In the genomic region with DNA sequence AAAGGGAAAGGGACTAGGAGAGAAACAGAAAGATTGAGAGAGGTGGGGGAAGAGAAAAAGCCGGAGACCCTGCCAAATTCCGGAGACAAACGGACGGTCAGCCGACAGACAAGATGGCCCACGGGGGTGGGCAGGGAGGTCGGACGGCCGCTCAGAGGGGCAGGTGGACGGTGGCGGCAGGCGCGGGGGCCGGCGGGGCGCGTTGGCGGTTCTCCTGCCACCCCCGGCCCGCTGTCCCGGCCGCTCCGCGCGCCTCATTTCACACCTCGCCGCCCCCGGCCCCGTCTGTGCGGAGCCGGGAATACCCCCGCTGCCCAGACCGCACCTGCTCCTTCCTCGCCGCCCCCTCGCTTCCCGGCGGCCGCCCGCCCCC, we compare ENCODE assay signal across 12 cellular contexts. TPM values are rescaled to one million over a fixed set of nuclear protein-coding genes. Genes with fewer than 3 reads are reported as not detected.
DNase-seq lines count a peak whose midpoint lies in the region; ATAC-seq, FAIRE-seq and TF ChIP-seq lines count a peak whose summit lies in the region.
"Had no signal": no experiment of that assay in that cellular context is flagged by ENCODE, and none has a peak within 500 bp of the region (broad histone marks: within the 10 kb centered on the region; RNA-seq: fewer than 3 reads in every experiment).

No MANE protein-coding gene starts in this region.

- POLR2A ChIA-PET in A549 (lab: Yijun Ruan, JAX): interaction anchor here (1.4 kb wide), 1 partner anchor 31 kb away, joined by 4 read pairs; no protein-coding TSS in a partner anchor
- POLR2A ChIA-PET in K562 (lab: Yijun Ruan, JAX): no interaction called here
- POLR2A ChIA-PET in naive thymus-derived CD8-positive, alpha-beta T cell (lab: Charles Lee): interaction anchor here (0.6 kb wide), 2 partner anchors 11 to 32 kb away, joined by 3 read pairs; no protein-coding TSS in a partner anchor

- no peaks in the 10 kb centered on the region for H3K9me2 ChIP-seq in GM23338 (ENCODE audit: insufficient read depth)

- FAIRE-seq in A549 (lab: Jason Lieb, UNC) (no peak), K562 (lab: Jason Lieb, UNC) (no peak), H54 (lab: Jason Lieb, UNC) (no peak)
- FAIRE-seq: TTC549 had no signal

- H3K36me3 ChIP-seq in GM23338 (ENCODE audit: insufficient read depth) (no peaks in the 10 kb centered on the region), K562 (ENCODE audit: control insufficient read depth, insufficient read depth, low read length) (no peaks in the 10 kb centered on the region), prostate gland (no peaks in the 10 kb centered on the region)

- H3K27me3 Mint-ChIP-seq in GM23338 (ENCODE audit: insufficient read depth, low read depth, poor library complexity): peaks cover 47% of the 10 kb centered on the region
- H3K27me3 Mint-ChIP-seq in naive thymus-derived CD8-positive, alpha-beta T cell: peaks cover 39 to 66% (median 53%) of the 10 kb centered on the region in 5 donors

- H3K4me3 ChIP-seq in A549: peak overlapping the region; percentile 75
- peak overlapping the region; percentile 82 for H3K4me3 ChIP-seq in GM23338
- peak overlapping the region; percentile 53 for H3K4me3 ChIP-seq in K562
- peak overlapping the region in 1 of 2 donors; percentile 40 for H3K4me3 ChIP-seq in prostate gland

- intact Hi-C loops in K562 (cut with micrococcal nuclease) (no loop called here), prostate gland (cut with DNase I) (no loop called here)

- CTCF ChIA-PET in A549 (lab: Yijun Ruan, JAX): interaction anchor here (1.2 to 14.1 kb wide), 8 partner anchors 11 to 164 kb away, joined by 3 to 302 read pairs (median 14); partner anchors contain the start of genes DNAJC5G, TRIM54 and UCN
- CTCF ChIA-PET in K562 (lab: Yijun Ruan, JAX; ENCODE audit: low intra/inter-chr PET ratio): no interaction called here

- TF ChIP-seq RAD21 in A549 (conservative IDR thresholded peaks at IDR 0.05 in 1 of 2, IDR thresholded peaks at IDR 0.05 in 1 of 2) (no peak), K562 (CRISPR knock-in tag; conservative IDR thresholded peaks at IDR 0.05 in 1 of 2, IDR thresholded peaks at IDR 0.05 in 1 of 2) (no peak)

- H3K4me1 Mint-ChIP-seq in GM23338: peaks cover 23% of the 10 kb centered on the region
- peaks cover 22 to 30% (median 28%) of the 10 kb centered on the region in 4 donors for H3K4me1 Mint-ChIP-seq in naive thymus-derived CD8-positive, alpha-beta T cell

- no peaks in the 10 kb centered on the region for H3K9me3 Mint-ChIP-seq in GM23338
- H3K9me3 Mint-ChIP-seq in naive thymus-derived CD8-positive, alpha-beta T cell: peaks cover 0 to 2% (median 0%) of the 10 kb centered on the region in 9 donors

- H3K27me3 ChIP-seq in GM23338 (ENCODE audit: insufficient read depth): peaks cover 72% of the 10 kb centered on the region
- peaks cover 31 to 43% of the 10 kb centered on the region in 2 experiments; a peak in 4 of 5 replicates for H3K27me3 ChIP-seq in K562 (ENCODE audit: control insufficient read depth in 2 of 2, insufficient read depth in 2 of 2, low read length in 2 of 2)
- H3K27me3 ChIP-seq in prostate gland (replicated peaks; ENCODE audit: insufficient read depth): peaks cover 10% of the 10 kb centered on the region

- TF ChIP-seq POLR2A in A549 (IDR thresholded peaks at IDR 0.05; ENCODE audit: low read length) (no peak), K562 (conservative IDR thresholded peaks at IDR 0.05) (no peak), prostate gland (IDR thresholded peaks at IDR 0.05) (no peak), H54 (IDR thresholded peaks at IDR 0.05; ENCODE audit: low read depth, low read length) (no peak)

- H3K27ac ChIP-seq in A549 (peak overlapping the region in 1 of 2 experiments; percentile 82; a peak in 4 of 6 replicates), GM23338 (ENCODE audit: low read depth) (no peak overlapping the region), K562 (ENCODE audit: extremely low read depth, low read depth, low read length) (no peak overlapping the region), prostate gland (no peak overlapping the region)

- no peaks in the 10 kb centered on the region; the same call in 1 of the 2 replicates for H4K20me1 ChIP-seq in GM23338 (replicated peaks; ENCODE audit: insufficient read depth)
- H4K20me1 ChIP-seq in K562 (replicated peaks; ENCODE audit: control insufficient read depth, insufficient read depth, low read length): no peaks in the 10 kb centered on the region; the same call in 1 of the 2 replicates

- in situ Hi-C loops in K562 (cut with MboI): no loop called here

- peaks cover 21% of the 10 kb centered on the region for H3K4me1 ChIP-seq in A549
- peaks cover 17% of the 10 kb centered on the region for H3K4me1 ChIP-seq in GM23338 (ENCODE audit: insufficient read depth)
- peaks cover 0 to 45% of the 10 kb centered on the region in 2 experiments; a peak in 3 of 5 replicates for H3K4me1 ChIP-seq in K562 (replicated peaks in 1 of 2; ENCODE audit: control insufficient read depth in 2 of 2, insufficient read depth in 2 of 2, low read length in 2 of 2)
- H3K4me1 ChIP-seq in prostate gland (replicated peaks): peaks cover 7% of the 10 kb centered on the region

- H3F3A ChIP-seq in GM23338 (replicated peaks; ENCODE audit: low read depth): 0 out of 2 replicates have a peak, but pooled peaks cover 9% of the 10 kb centered on the region

- WGBS in A549 (ENCODE audit: missing lambda C conversion rate): 83% methylated on average over 27 of the region's 40 CpGs
- WGBS in K562 (ENCODE audit: insufficient coverage, low coverage, missing lambda C conversion rate): 62% methylated on average over 11 of the region's 40 CpGs
- whole genome bisulfite sequencing in prostate gland: 4% methylated on average over 34 of the region's 40 CpGs

- no peaks in the 10 kb centered on the region; the same call in 2 of the 3 replicates for H3K36me3 Mint-ChIP-seq in GM23338 (ENCODE audit: low read depth)
- peaks cover 0 to 14% (median 2%) of the 10 kb centered on the region in 3 donors for H3K36me3 Mint-ChIP-seq in naive thymus-derived CD8-positive, alpha-beta T cell

- H2AFZ ChIP-seq in GM23338: peak overlapping the region; percentile 32; the same call in 1 of the 2 replicates
- no peak overlapping the region for H2AFZ ChIP-seq in K562 (ENCODE audit: low read depth, low read length)

- no peak overlapping the region for H3K27ac Mint-ChIP-seq in GM23338
- H3K27ac Mint-ChIP-seq in naive thymus-derived CD8-positive, alpha-beta T cell: peak overlapping the region in 1 of 10 donors; percentile 29

- no peak for TF ChIP-seq EP300 in A549 (IDR thresholded peaks at IDR 0.05)
- TF ChIP-seq EP300 in K562 (IDR thresholded peaks at IDR 0.05; ENCODE audit: low read length): no peak

- H3K4me2 ChIP-seq in A549: peak overlapping the region; percentile 94
- peak overlapping the region; percentile 98 for H3K4me2 ChIP-seq in GM23338
- H3K4me2 ChIP-seq in K562 (ENCODE audit: insufficient read depth, low read length): no peak overlapping the region

- H3K9ac ChIP-seq in K562 (ENCODE audit: insufficient read depth in 1 of 2, low read depth in 2 of 2, low read length in 2 of 2): no peak overlapping the region

- H3K4me3 Mint-ChIP-seq in GM23338: peak overlapping the region; percentile 82
- peak overlapping the region; percentile 59 to 89 (median 80) for H3K4me3 Mint-ChIP-seq in naive thymus-derived CD8-positive, alpha-beta T cell

- no TSS peak for BruUV-seq in K562 (replicated peaks; lab: Mats Ljungman, UMichigan)

- no peaks in the 10 kb centered on the region for H3K9me1 ChIP-seq in K562 (ENCODE audit: control insufficient read depth, insufficient read depth, low read length)

- H3K79me2 ChIP-seq in GM23338 (replicated peaks; ENCODE audit: insufficient read depth) (no peaks in the 10 kb centered on the region), K562 (ENCODE audit: control insufficient read depth, insufficient read depth, low read length) (no peaks in the 10 kb centered on the region)

- DNase-seq in A549 (ENCODE audit: low read depth in 1 of 2, low spot score in 1 of 2) (no peak), GM23338 (ENCODE audit: low spot score) (no peak), K562 (ENCODE audit: extremely low read depth in 1 of 4, low spot score in 3 of 4) (no peak), prostate gland (ENCODE audit: low spot score) (no peak), NCI-H1930 (lab: John Stamatoyannopoulos, UW) (no peak), H54 (ENCODE audit: insufficient read length, low spot score) (no peak)
- peak in 1 of 10 donors; percentile 18 for DNase-seq in naive thymus-derived CD8-positive, alpha-beta T cell
- DNase-seq: NCI-H510A had no signal

- no peak for ATAC-seq in A549
- ATAC-seq in GM23338: peak; percentile 1; the same call in 2 of the 3 replicates
- ATAC-seq in K562: no peak
- no peak for ATAC-seq in naive thymus-derived CD8-positive, alpha-beta T cell
- ATAC-seq in GM19035 (IDR thresholded peaks at IDR 0.05; ENCODE audit: unreplicated experiment): no peak

- no peaks in the 10 kb centered on the region for H3K9me3 ChIP-seq in A549
- no peaks in the 10 kb centered on the region; the same call in 1 of the 2 replicates for H3K9me3 ChIP-seq in K562 (replicated peaks; ENCODE audit: control insufficient read depth, insufficient read depth, low read depth, low read length)
- no peaks in the 10 kb centered on the region for H3K9me3 ChIP-seq in prostate gland

- no peak for TF ChIP-seq CTCF in A549 (IDR thresholded peaks at IDR 0.05)
- TF ChIP-seq CTCF in GM23338 (conservative IDR thresholded peaks at IDR 0.05; ENCODE audit: low read depth in 2 of 2): no peak
- no peak for TF ChIP-seq CTCF in K562 (IDR thresholded peaks at IDR 0.05 in 2 of 3, conservative IDR thresholded peaks at IDR 0.05 in 1 of 3; ENCODE audit: insufficient read depth in 2 of 3, low read depth in 1 of 3, low read length in 3 of 3)
- no peak for TF ChIP-seq CTCF in prostate gland (IDR thresholded peaks at IDR 0.05)

RNA-seq across cellular contexts. Expression of gene SLC30A3, which starts 0.9 kb away (rescaled TPM):
- polyA plus RNA-seq in A549 (2011; rRNA removed): 0.90 and 0.97 TPM in 2 replicates
- 3.9 and 5.7 TPM in 2 replicates for polyA plus RNA-seq in A549 (2012; cell fraction: cytosol; rRNA removed)
- polyA plus RNA-seq in A549 (2012; cell fraction: nucleus; rRNA removed): 8.7 TPM in 2 replicates
- polyA plus RNA-seq in A549 (2017; fragmentation: RNase III; extraction: RNeasy Plus Mini Kit Qiagen cat#74134 plus additional on column Dnase treatment): 1.6 to 1.9 TPM (median 1.7 TPM) in 3 replicates
- 0.87 and 0.88 TPM in 2 replicates for polyA minus RNA-seq in A549 (2011; rRNA and poly(A)+ RNA removed)
- total RNA-seq in GM23338 (2014; rRNA removed; shearing (Covaris generic)): 5.1 and 8.3 TPM in 2 replicates
- polyA plus RNA-seq in GM23338 (2016; fragmentation: Nextera tagmentation; extraction: Ambion mirVana): 4.1 and 6.0 TPM in 2 replicates
- 4.4 and 10.5 TPM in 2 replicates for total RNA-seq in K562 (2011; cell fraction: chromatin; rRNA removed; ENCODE audit: low replicate concordance)
- total RNA-seq in K562 (2011; cell fraction: nucleolus; rRNA removed): 4.5 and 6.7 TPM in 2 replicates
- total RNA-seq in K562 (2011; cell fraction: nucleoplasm; rRNA removed): 6.2 and 8.4 TPM in 2 replicates
- total RNA-seq in K562 (2014; rRNA removed): 0.68 and 2.4 TPM in 2 replicates
- 0.10 and 0.36 TPM in 2 replicates for total RNA-seq in K562 (2014; rRNA removed; fragmentation: Illumina TruSeq; extraction: Trizol)
- 0.41 and 0.58 TPM in 2 replicates for total RNA-seq in K562 (2015; rRNA removed; fragmentation: Illumina TruSeq; extraction: Trizol)
- total RNA-seq in K562 (2021): 2.0 and 2.2 TPM in 2 replicates
- 1.2 and 3.1 TPM in 2 replicates for polyA plus RNA-seq in K562 (2011; rRNA removed)
- polyA plus RNA-seq in K562 (2011; cell fraction: cytosol; rRNA removed): 5.3 and 8.9 TPM in 2 replicates
- polyA plus RNA-seq in K562 (2011; cell fraction: nucleus; rRNA removed): 12.9 and 17.5 TPM in 2 replicates
- polyA plus RNA-seq in K562 (2012): 1.6 and 2.0 TPM in 2 replicates
- polyA plus RNA-seq in K562 (2014; fragmentation: Illumina TruSeq; extraction: Trizol): 1.1 and 2.2 TPM in 2 replicates
- under 1 TPM in 1 of 2 experiments, not detected in 1; 0.03 TPM for polyA plus RNA-seq in K562 (2014; fragmentation: Nextera tagmentation; extraction: Ambion mirVana)
- 2.3 and 2.7 TPM in 2 replicates for polyA plus RNA-seq in K562 (2014; rRNA removed)
- 1.2 and 1.4 TPM in 2 replicates for polyA minus RNA-seq in K562 (2011; rRNA and poly(A)+ RNA removed)
- polyA minus RNA-seq in K562 (2011; cell fraction: cytosol; rRNA and poly(A)+ RNA removed): 2.7 and 3.5 TPM in 2 replicates
- polyA minus RNA-seq in K562 (2011; cell fraction: nucleus; rRNA and poly(A)+ RNA removed): 1.9 and 2.3 TPM in 2 replicates
- not detected for total RNA-seq in naive thymus-derived CD8-positive, alpha-beta T cell
- polyA plus RNA-seq in naive thymus-derived CD8-positive, alpha-beta T cell: under 1 TPM in 1 of 3 donors, not detected in 2; 0.13 TPM
- 100 to 1,000 TPM in 1 of 2 donors, not detected in 1; 102 TPM for total RNA-seq in prostate gland
- total RNA-seq: fibroblast of villous mesenchyme had no signal

RNA-seq across cellular contexts. Expression of gene DNAJC5G, which starts 13.3 kb away (rescaled TPM):
- polyA plus RNA-seq in A549 (2011; rRNA removed): 0.12 TPM in 1 of 2 replicates, not detected in the other
- polyA plus RNA-seq in A549 (2012; cell fraction: cytosol; rRNA removed): not detected in 2 replicates
- polyA plus RNA-seq in A549 (2012; cell fraction: nucleus; rRNA removed): not detected in 2 replicates
- not detected in 3 replicates for polyA plus RNA-seq in A549 (2017; fragmentation: RNase III; extraction: RNeasy Plus Mini Kit Qiagen cat#74134 plus additional on column Dnase treatment)
- polyA minus RNA-seq in A549 (2011; rRNA and poly(A)+ RNA removed): not detected in 2 replicates
- total RNA-seq in GM23338 (2014; rRNA removed; shearing (Covaris generic)): 0.39 and 0.59 TPM in 2 replicates
- not detected in 2 replicates for polyA plus RNA-seq in GM23338 (2016; fragmentation: Nextera tagmentation; extraction: Ambion mirVana)
- 0.35 TPM in 1 of 2 replicates, not detected in the other for total RNA-seq in K562 (2011; cell fraction: chromatin; rRNA removed; ENCODE audit: low replicate concordance)
- total RNA-seq in K562 (2011; cell fraction: nucleolus; rRNA removed): not detected in 2 replicates
- not detected in 2 replicates for total RNA-seq in K562 (2011; cell fraction: nucleoplasm; rRNA removed)
- total RNA-seq in K562 (2014; rRNA removed): not detected in 2 replicates
- not detected in 2 replicates for total RNA-seq in K562 (2014; rRNA removed; fragmentation: Illumina TruSeq; extraction: Trizol)
- not detected in 2 replicates for total RNA-seq in K562 (2015; rRNA removed; fragmentation: Illumina TruSeq; extraction: Trizol)
- not detected in 2 replicates for total RNA-seq in K562 (2021)
- polyA plus RNA-seq in K562 (2011; rRNA removed): not detected in 2 replicates
- polyA plus RNA-seq in K562 (2011; cell fraction: cytosol; rRNA removed): not detected in 2 replicates
- polyA plus RNA-seq in K562 (2011; cell fraction: nucleus; rRNA removed): 0.15 and 0.37 TPM in 2 replicates
- polyA plus RNA-seq in K562 (2012): 0.08 TPM in 1 of 2 replicates, not detected in the other
- not detected in 2 replicates for polyA plus RNA-seq in K562 (2014; fragmentation: Illumina TruSeq; extraction: Trizol)
- polyA plus RNA-seq in K562 (2014; fragmentation: Nextera tagmentation; extraction: Ambion mirVana): not detected
- polyA plus RNA-seq in K562 (2014; rRNA removed): 0.43 TPM in 1 of 2 replicates, not detected in the other
- polyA minus RNA-seq in K562 (2011; rRNA and poly(A)+ RNA removed): not detected in 2 replicates
- not detected in 2 replicates for polyA minus RNA-seq in K562 (2011; cell fraction: cytosol; rRNA and poly(A)+ RNA removed)
- polyA minus RNA-seq in K562 (2011; cell fraction: nucleus; rRNA and poly(A)+ RNA removed): not detected in 2 replicates
- not detected for total RNA-seq in naive thymus-derived CD8-positive, alpha-beta T cell
- polyA plus RNA-seq in naive thymus-derived CD8-positive, alpha-beta T cell: not detected
- 10 to 100 TPM in 1 of 2 donors, not detected in 1; 16.1 TPM for total RNA-seq in prostate gland
- total RNA-seq: fibroblast of villous mesenchyme, myocyte had no signal

RNA-seq across cellular contexts. Expression of gene TRIM54, which starts 20.3 kb away (rescaled TPM):
- polyA plus RNA-seq in A549 (2011; rRNA removed) (0.05 and 0.14 TPM in 2 replicates), A549 (2017; fragmentation: RNase III; extraction: RNeasy Plus Mini Kit Qiagen cat#74134 plus additional on column Dnase treatment) (0.07 to 0.13 TPM (median 0.11 TPM) in 3 replicates), GM23338 (2016; fragmentation: Nextera tagmentation; extraction: Ambion mirVana) (1.6 and 3.4 TPM in 2 replicates), K562 (2011; rRNA removed) (not detected in 2 replicates), K562 (2014; fragmentation: Illumina TruSeq; extraction: Trizol) (not detected in 2 replicates), K562 (2014; fragmentation: Nextera tagmentation; extraction: Ambion mirVana) (not detected), K562 (2014; rRNA removed) (not detected in 2 replicates)
- 0.11 and 0.17 TPM in 2 replicates for polyA plus RNA-seq in A549 (2012; cell fraction: cytosol; rRNA removed)
- polyA plus RNA-seq in A549 (2012; cell fraction: nucleus; rRNA removed): 0.26 and 0.39 TPM in 2 replicates
- polyA minus RNA-seq in A549 (2011; rRNA and poly(A)+ RNA removed): 0.19 and 0.29 TPM in 2 replicates
- 3.3 and 4.5 TPM in 2 replicates for total RNA-seq in GM23338 (2014; rRNA removed; shearing (Covaris generic))
- 0.32 TPM in 1 of 2 replicates, not detected in the other for total RNA-seq in K562 (2011; cell fraction: chromatin; rRNA removed; ENCODE audit: low replicate concordance)
- total RNA-seq in K562 (2011; cell fraction: nucleolus; rRNA removed): not detected in 2 replicates
- total RNA-seq in K562 (2011; cell fraction: nucleoplasm; rRNA removed): not detected in 2 replicates
- total RNA-seq in K562 (2014; rRNA removed) (not detected in 2 replicates), K562 (2014; rRNA removed; fragmentation: Illumina TruSeq; extraction: Trizol) (not detected in 2 replicates), K562 (2015; rRNA removed; fragmentation: Illumina TruSeq; extraction: Trizol) (not detected in 2 replicates), K562 (2021) (not detected in 2 replicates), prostate gland (10 to 100 TPM in 1 of 2 donors, 1 to 10 TPM in 1; 2.8 to 17.9 TPM)
- not detected in 2 replicates for polyA plus RNA-seq in K562 (2011; cell fraction: cytosol; rRNA removed)
- 0.08 TPM in 1 of 2 replicates, not detected in the other for polyA plus RNA-seq in K562 (2011; cell fraction: nucleus; rRNA removed)
- polyA plus RNA-seq in K562 (2012): 0.08 TPM in 1 of 2 replicates, not detected in the other
- polyA minus RNA-seq in K562 (2011; rRNA and poly(A)+ RNA removed): not detected in 2 replicates
- polyA minus RNA-seq in K562 (2011; cell fraction: cytosol; rRNA and poly(A)+ RNA removed): not detected in 2 replicates
- polyA minus RNA-seq in K562 (2011; cell fraction: nucleus; rRNA and poly(A)+ RNA removed): not detected in 2 replicates
- under 1 TPM in 1 of 2 experiments, not detected in 1; 0.19 TPM for total RNA-seq in naive thymus-derived CD8-positive, alpha-beta T cell
- polyA plus RNA-seq in naive thymus-derived CD8-positive, alpha-beta T cell: not detected
- total RNA-seq: fibroblast of villous mesenchyme had no signal

RNA-seq across cellular contexts. Expression of gene CAD, which starts 44.7 kb away (rescaled TPM):
- 50.5 and 61.8 TPM in 2 replicates for polyA plus RNA-seq in A549 (2011; rRNA removed)
- polyA plus RNA-seq in A549 (2012; cell fraction: cytosol; rRNA removed): 94.4 and 103 TPM in 2 replicates
- 380 and 516 TPM in 2 replicates for polyA plus RNA-seq in A549 (2012; cell fraction: nucleus; rRNA removed)
- polyA plus RNA-seq in A549 (2017; fragmentation: RNase III; extraction: RNeasy Plus Mini Kit Qiagen cat#74134 plus additional on column Dnase treatment): 69.3 to 71.2 TPM (median 70.2 TPM) in 3 replicates
- 356 and 439 TPM in 2 replicates for polyA minus RNA-seq in A549 (2011; rRNA and poly(A)+ RNA removed)
- 126 and 147 TPM in 2 replicates for total RNA-seq in GM23338 (2014; rRNA removed; shearing (Covaris generic))
- polyA plus RNA-seq in GM23338 (2016; fragmentation: Nextera tagmentation; extraction: Ambion mirVana): 38.1 and 39.2 TPM in 2 replicates
- 320 and 666 TPM in 2 replicates for total RNA-seq in K562 (2011; cell fraction: chromatin; rRNA removed; ENCODE audit: low replicate concordance)
- total RNA-seq in K562 (2011; cell fraction: nucleolus; rRNA removed): 376 and 382 TPM in 2 replicates
- 239 and 276 TPM in 2 replicates for total RNA-seq in K562 (2011; cell fraction: nucleoplasm; rRNA removed)
- total RNA-seq in K562 (2014; rRNA removed): 57.7 and 94.5 TPM in 2 replicates
- total RNA-seq in K562 (2014; rRNA removed; fragmentation: Illumina TruSeq; extraction: Trizol): 19.6 and 26.7 TPM in 2 replicates
- 33.7 and 35.7 TPM in 2 replicates for total RNA-seq in K562 (2015; rRNA removed; fragmentation: Illumina TruSeq; extraction: Trizol)
- total RNA-seq in K562 (2021): 123 and 126 TPM in 2 replicates
- polyA plus RNA-seq in K562 (2011; rRNA removed): 27.9 and 69.2 TPM in 2 replicates
- 33.6 and 47.2 TPM in 2 replicates for polyA plus RNA-seq in K562 (2011; cell fraction: cytosol; rRNA removed)
- 384 and 540 TPM in 2 replicates for polyA plus RNA-seq in K562 (2011; cell fraction: nucleus; rRNA removed)
- polyA plus RNA-seq in K562 (2012): 89.0 and 90.7 TPM in 2 replicates
- polyA plus RNA-seq in K562 (2014; fragmentation: Illumina TruSeq; extraction: Trizol): 76.4 and 95.0 TPM in 2 replicates
- 1 to 10 TPM; 7.5 to 8.8 TPM for polyA plus RNA-seq in K562 (2014; fragmentation: Nextera tagmentation; extraction: Ambion mirVana)
- polyA plus RNA-seq in K562 (2014; rRNA removed): 54.5 and 60.7 TPM in 2 replicates
- polyA minus RNA-seq in K562 (2011; rRNA and poly(A)+ RNA removed): 102 and 111 TPM in 2 replicates
- polyA minus RNA-seq in K562 (2011; cell fraction: cytosol; rRNA and poly(A)+ RNA removed): 169 and 192 TPM in 2 replicates
- 166 and 194 TPM in 2 replicates for polyA minus RNA-seq in K562 (2011; cell fraction: nucleus; rRNA and poly(A)+ RNA removed)
- 10 to 100 TPM; 52.8 to 59.7 TPM for total RNA-seq in naive thymus-derived CD8-positive, alpha-beta T cell
- 10 to 100 TPM; 18.0 to 31.9 (median 27.7) TPM for polyA plus RNA-seq in naive thymus-derived CD8-positive, alpha-beta T cell
- total RNA-seq in prostate gland: 10 to 100 TPM; 16.0 to 63.6 TPM

RNA-seq across cellular contexts. Expression of gene UCN, which starts 46.3 kb away (rescaled TPM):
- polyA plus RNA-seq in A549 (2011; rRNA removed) (1.0 TPM in 2 replicates), A549 (2017; fragmentation: RNase III; extraction: RNeasy Plus Mini Kit Qiagen cat#74134 plus additional on column Dnase treatment) (0.76 to 1.3 TPM (median 1.0 TPM) in 3 replicates), GM23338 (2016; fragmentation: Nextera tagmentation; extraction: Ambion mirVana) (0.30 and 0.99 TPM in 2 replicates), K562 (2011; rRNA removed) (0.43 and 0.53 TPM in 2 replicates), K562 (2014; fragmentation: Illumina TruSeq; extraction: Trizol) (0.30 and 0.39 TPM in 2 replicates), K562 (2014; fragmentation: Nextera tagmentation; extraction: Ambion mirVana) (under 1 TPM; 0.10 to 0.28 TPM), K562 (2014; rRNA removed) (0.96 and 1.5 TPM in 2 replicates)
- polyA plus RNA-seq in A549 (2012; cell fraction: cytosol; rRNA removed): 1.7 and 2.2 TPM in 2 replicates
- polyA plus RNA-seq in A549 (2012; cell fraction: nucleus; rRNA removed): 18.1 and 20.0 TPM in 2 replicates
- polyA minus RNA-seq in A549 (2011; rRNA and poly(A)+ RNA removed): 0.66 and 1.1 TPM in 2 replicates
- total RNA-seq in GM23338 (2014; rRNA removed; shearing (Covaris generic)): 0.59 TPM in 1 of 2 replicates, not detected in the other
- total RNA-seq in K562 (2011; cell fraction: chromatin; rRNA removed; ENCODE audit: low replicate concordance): 2.2 and 3.1 TPM in 2 replicates
- total RNA-seq in K562 (2011; cell fraction: nucleolus; rRNA removed): 5.2 and 5.7 TPM in 2 replicates
- 1.5 and 2.2 TPM in 2 replicates for total RNA-seq in K562 (2011; cell fraction: nucleoplasm; rRNA removed)
- total RNA-seq in K562 (2014; rRNA removed) (2.7 and 2.8 TPM in 2 replicates), K562 (2014; rRNA removed; fragmentation: Illumina TruSeq; extraction: Trizol) (0.25 TPM in 1 of 2 replicates, not detected in the other), K562 (2015; rRNA removed; fragmentation: Illumina TruSeq; extraction: Trizol) (0.64 and 0.65 TPM in 2 replicates), K562 (2021) (2.2 and 2.6 TPM in 2 replicates), prostate gland (10 to 100 TPM in 1 of 2 donors, 1 to 10 TPM in 1; 4.2 to 11.2 TPM)
- 0.53 and 3.9 TPM in 2 replicates for polyA plus RNA-seq in K562 (2011; cell fraction: cytosol; rRNA removed)
- 3.2 and 7.5 TPM in 2 replicates for polyA plus RNA-seq in K562 (2011; cell fraction: nucleus; rRNA removed)
- polyA plus RNA-seq in K562 (2012): 1.1 and 5.5 TPM in 2 replicates
- polyA minus RNA-seq in K562 (2011; rRNA and poly(A)+ RNA removed): not detected in 2 replicates
- polyA minus RNA-seq in K562 (2011; cell fraction: cytosol; rRNA and poly(A)+ RNA removed): 1.1 TPM in 1 of 2 replicates, not detected in the other
- polyA minus RNA-seq in K562 (2011; cell fraction: nucleus; rRNA and poly(A)+ RNA removed): 0.89 and 1.8 TPM in 2 replicates
- total RNA-seq in naive thymus-derived CD8-positive, alpha-beta T cell: 1 to 10 TPM; 5.9 to 6.9 TPM
- 1 to 10 TPM in 2 of 3 donors, under 1 TPM in 1; 0.54 to 1.3 (median 1.2) TPM for polyA plus RNA-seq in naive thymus-derived CD8-positive, alpha-beta T cell
